15 cellular contexts compared by ENCODE assay signal in genomic region chr14:35302211-35302528, GRCh38. TPM values are rescaled to one million over a fixed set of nuclear protein-coding genes. Genes with fewer than 3 reads are reported as not detected.
DNase-seq lines count a peak whose midpoint lies in the region; ATAC-seq and TF ChIP-seq lines count a peak whose summit lies in the region.
"Had no signal": no experiment of that assay in that cellular context is flagged by ENCODE, and none has a peak within 500 bp of the region (broad histone marks: within the 10 kb centered on the region; RNA-seq: fewer than 3 reads in every experiment).

No MANE protein-coding gene starts in this region.

- H3K27ac Mint-ChIP-seq in activated naive CD4-positive, alpha-beta T cell treated with anti-CD3 and anti-CD28 coated beads, Interleukin-2, amount 10 ng/mL, durations not matched to agents 7 days and 5 days, result peak overlapping the region; percentile 81
- H3K27ac Mint-ChIP-seq in activated naive CD8-positive, alpha-beta T cell treated with anti-CD3 and anti-CD28 coated beads, Interleukin-2, amount 10 ng/mL, durations not matched to agents 7 days and 5 days, result peak overlapping the region; percentile 72
- no peak overlapping the region for H3K27ac Mint-ChIP-seq in GM23338

- H3K9me3 ChIP-seq in KOPT-K1 (ENCODE audit: insufficient read depth, low read length, poor library complexity, severe bottlenecking), result no peaks in the 10 kb centered on the region
- no peaks in the 10 kb centered on the region for H3K9me3 ChIP-seq in skeletal muscle tissue (ENCODE audit: control insufficient read depth in 3 of 3, low read length in 3 of 3)
- H3K9me3 ChIP-seq: esophagus muscularis mucosa, left lung had no signal

- H3K27me3 ChIP-seq in skeletal muscle tissue (ENCODE audit: control insufficient read depth in 3 of 3, insufficient read depth in 3 of 3, low read length in 3 of 3) (no peaks in the 10 kb centered on the region), GM23338 (ENCODE audit: insufficient read depth) (no peaks in the 10 kb centered on the region)
- H3K27me3 ChIP-seq: esophagus muscularis mucosa, left lung had no signal

- H3K4me2 ChIP-seq in GM23338, result no peak overlapping the region

- POLR2A ChIA-PET in activated naive CD8-positive, alpha-beta T cell treated with anti-CD3 and anti-CD28 coated beads, Interleukin-2, amount 10 ng/mL, durations not matched to agents 7 days and 5 days (lab: Charles Lee), result interaction anchor here (0.6 to 2.3 kb wide), 3 partner anchors 10 to 93 kb away, joined by 3 to 7 read pairs (median 5); partner anchors contain the start of gene PSMA6

- H3K36me3 Mint-ChIP-seq in activated naive CD4-positive, alpha-beta T cell treated with anti-CD3 and anti-CD28 coated beads, Interleukin-2, amount 10 ng/mL, durations not matched to agents 7 days and 5 days, result peaks cover 22% of the 10 kb centered on the region
- H3K36me3 Mint-ChIP-seq in activated naive CD8-positive, alpha-beta T cell treated with anti-CD3 and anti-CD28 coated beads, Interleukin-2, amount 10 ng/mL, durations not matched to agents 7 days and 5 days, result peaks cover 23% of the 10 kb centered on the region
- H3K36me3 Mint-ChIP-seq in GM23338 (ENCODE audit: low read depth), result peaks cover 18% of the 10 kb centered on the region; the same call in 2 of the 3 replicates

- H3K36me3 ChIP-seq in KOPT-K1 (ENCODE audit: insufficient read depth, low read length) (peaks cover 61% of the 10 kb centered on the region), skeletal muscle tissue (ENCODE audit: control insufficient read depth in 3 of 3, insufficient read depth in 3 of 3, low read length in 3 of 3) (no peaks in the 10 kb centered on the region), GM23338 (ENCODE audit: insufficient read depth) (no peaks in the 10 kb centered on the region)
- H3K36me3 ChIP-seq: esophagus muscularis mucosa had no signal

- H3K4me3 ChIP-seq in skeletal muscle tissue (ENCODE audit: low read length in 3 of 3) (no peak overlapping the region), GM23338 (no peak overlapping the region)
- H3K4me3 ChIP-seq: esophagus muscularis mucosa, left lung had no signal

- H3K4me1 ChIP-seq in skeletal muscle tissue (ENCODE audit: control insufficient read depth in 3 of 3, insufficient read depth in 3 of 3, low read length in 3 of 3) (peaks cover 9 to 25% (median 17%) of the 10 kb centered on the region in 3 donors), GM23338 (ENCODE audit: insufficient read depth) (no peaks in the 10 kb centered on the region)

- H3K4me1 Mint-ChIP-seq in activated naive CD4-positive, alpha-beta T cell treated with anti-CD3 and anti-CD28 coated beads, Interleukin-2, amount 10 ng/mL, durations not matched to agents 7 days and 5 days, result peaks cover 48% of the 10 kb centered on the region
- H3K4me1 Mint-ChIP-seq in activated naive CD8-positive, alpha-beta T cell treated with anti-CD3 and anti-CD28 coated beads, Interleukin-2, amount 10 ng/mL, durations not matched to agents 7 days and 5 days, result peaks cover 45% of the 10 kb centered on the region
- peaks cover 2% of the 10 kb centered on the region; the same call in 1 of the 3 replicates for H3K4me1 Mint-ChIP-seq in GM23338

- peak overlapping the region; percentile 40 for H3K27ac ChIP-seq in KOPT-K1 (ENCODE audit: low read depth, low read length, poor library complexity, severe bottlenecking)
- H3K27ac ChIP-seq in skeletal muscle tissue (ENCODE audit: low read depth, low read length), result peak overlapping the region; percentile 85
- H3K27ac ChIP-seq in GM23338 (ENCODE audit: low read depth), result no peak overlapping the region

- no peak overlapping the region for H2AFZ ChIP-seq in GM23338

- peaks cover 15% of the 10 kb centered on the region for H4K20me1 ChIP-seq in GM23338 (replicated peaks; ENCODE audit: insufficient read depth)

- no peaks in the 10 kb centered on the region for H3F3A ChIP-seq in GM23338 (replicated peaks; ENCODE audit: low read depth)

- no peak for DNase-seq in activated naive CD4-positive, alpha-beta T cell treated with anti-CD3 and anti-CD28 coated beads, Interleukin-2, amount 10 ng/mL, durations not matched to agents 7 days and 5 days
- no peak for DNase-seq in activated naive CD4-positive, alpha-beta T cell treated with anti-CD3 and anti-CD28 coated beads, Interleukin-2, amount 50 U/mL, for 16 hours
- no peak for DNase-seq in activated naive CD8-positive, alpha-beta T cell treated with anti-CD3 and anti-CD28 coated beads, Interleukin-2, amount 10 ng/mL, durations not matched to agents 7 days and 5 days
- no peak for DNase-seq in GM23338 (ENCODE audit: low spot score)
- DNase-seq: H9, left lung, NCI-H524, SW 1271 had no signal

- H3K9ac ChIP-seq in skeletal muscle tissue (ENCODE audit: low read depth in 1 of 3, low read length in 3 of 3), result peak overlapping the region in 1 of 3 donors; percentile 10

- peaks cover 100% of the 10 kb centered on the region for H3K79me2 ChIP-seq in GM23338 (replicated peaks; ENCODE audit: insufficient read depth)

- no peaks in the 10 kb centered on the region for H3K9me2 ChIP-seq in GM23338 (ENCODE audit: insufficient read depth)

- ATAC-seq in activated naive CD8-positive, alpha-beta T cell treated with anti-CD3 and anti-CD28 coated beads, Interleukin-2, amount 10 ng/mL, durations not matched to agents 7 days and 5 days (ENCODE audit: low read depth), result no peak
- ATAC-seq in HG02981 (IDR thresholded peaks at IDR 0.05; ENCODE audit: unreplicated experiment) (no peak), GM23338 (no peak), GM21619 (IDR thresholded peaks at IDR 0.05; ENCODE audit: unreplicated experiment) (no peak)
- ATAC-seq: left lung, Right ventricle myocardium inferior, sciatic nerve had no signal

- no peak for TF ChIP-seq CTCF in GM23338 (conservative IDR thresholded peaks at IDR 0.05; ENCODE audit: low read depth in 2 of 2)

- CTCF ChIA-PET in activated naive CD4-positive, alpha-beta T cell treated with anti-CD3 and anti-CD28 coated beads, Interleukin-2, amount 10 ng/mL, durations not matched to agents 7 days and 5 days (lab: Charles Lee), result no interaction called here

- no peak overlapping the region for H3K4me3 Mint-ChIP-seq in activated naive CD4-positive, alpha-beta T cell treated with anti-CD3 and anti-CD28 coated beads, Interleukin-2, amount 10 ng/mL, durations not matched to agents 7 days and 5 days
- H3K4me3 Mint-ChIP-seq in activated naive CD8-positive, alpha-beta T cell treated with anti-CD3 and anti-CD28 coated beads, Interleukin-2, amount 10 ng/mL, durations not matched to agents 7 days and 5 days, result peak overlapping the region; percentile 34
- H3K4me3 Mint-ChIP-seq in GM23338, result no peak overlapping the region
- H3K4me3 Mint-ChIP-seq: H9 had no signal

- no peaks in the 10 kb centered on the region for H3K27me3 Mint-ChIP-seq in activated naive CD4-positive, alpha-beta T cell treated with anti-CD3 and anti-CD28 coated beads, Interleukin-2, amount 10 ng/mL, durations not matched to agents 7 days and 5 days
- no peaks in the 10 kb centered on the region for H3K27me3 Mint-ChIP-seq in activated naive CD8-positive, alpha-beta T cell treated with anti-CD3 and anti-CD28 coated beads, Interleukin-2, amount 10 ng/mL, durations not matched to agents 7 days and 5 days
- H3K27me3 Mint-ChIP-seq in GM23338 (ENCODE audit: insufficient read depth, low read depth, poor library complexity), result peaks cover 3% of the 10 kb centered on the region

- H3K9me3 Mint-ChIP-seq in activated naive CD4-positive, alpha-beta T cell treated with anti-CD3 and anti-CD28 coated beads, Interleukin-2, amount 10 ng/mL, durations not matched to agents 7 days and 5 days, result no peaks in the 10 kb centered on the region
- no peaks in the 10 kb centered on the region for H3K9me3 Mint-ChIP-seq in activated naive CD8-positive, alpha-beta T cell treated with anti-CD3 and anti-CD28 coated beads, Interleukin-2, amount 10 ng/mL, durations not matched to agents 7 days and 5 days
- no peaks in the 10 kb centered on the region for H3K9me3 Mint-ChIP-seq in GM23338
- H3K9me3 Mint-ChIP-seq: H9 had no signal

TF ChIP-seq in GM23338, 12 proteins besides CTCF, POLR2A, EP300 and RAD21 (continues in another document):
- TF ChIP-seq, protein P1, sequence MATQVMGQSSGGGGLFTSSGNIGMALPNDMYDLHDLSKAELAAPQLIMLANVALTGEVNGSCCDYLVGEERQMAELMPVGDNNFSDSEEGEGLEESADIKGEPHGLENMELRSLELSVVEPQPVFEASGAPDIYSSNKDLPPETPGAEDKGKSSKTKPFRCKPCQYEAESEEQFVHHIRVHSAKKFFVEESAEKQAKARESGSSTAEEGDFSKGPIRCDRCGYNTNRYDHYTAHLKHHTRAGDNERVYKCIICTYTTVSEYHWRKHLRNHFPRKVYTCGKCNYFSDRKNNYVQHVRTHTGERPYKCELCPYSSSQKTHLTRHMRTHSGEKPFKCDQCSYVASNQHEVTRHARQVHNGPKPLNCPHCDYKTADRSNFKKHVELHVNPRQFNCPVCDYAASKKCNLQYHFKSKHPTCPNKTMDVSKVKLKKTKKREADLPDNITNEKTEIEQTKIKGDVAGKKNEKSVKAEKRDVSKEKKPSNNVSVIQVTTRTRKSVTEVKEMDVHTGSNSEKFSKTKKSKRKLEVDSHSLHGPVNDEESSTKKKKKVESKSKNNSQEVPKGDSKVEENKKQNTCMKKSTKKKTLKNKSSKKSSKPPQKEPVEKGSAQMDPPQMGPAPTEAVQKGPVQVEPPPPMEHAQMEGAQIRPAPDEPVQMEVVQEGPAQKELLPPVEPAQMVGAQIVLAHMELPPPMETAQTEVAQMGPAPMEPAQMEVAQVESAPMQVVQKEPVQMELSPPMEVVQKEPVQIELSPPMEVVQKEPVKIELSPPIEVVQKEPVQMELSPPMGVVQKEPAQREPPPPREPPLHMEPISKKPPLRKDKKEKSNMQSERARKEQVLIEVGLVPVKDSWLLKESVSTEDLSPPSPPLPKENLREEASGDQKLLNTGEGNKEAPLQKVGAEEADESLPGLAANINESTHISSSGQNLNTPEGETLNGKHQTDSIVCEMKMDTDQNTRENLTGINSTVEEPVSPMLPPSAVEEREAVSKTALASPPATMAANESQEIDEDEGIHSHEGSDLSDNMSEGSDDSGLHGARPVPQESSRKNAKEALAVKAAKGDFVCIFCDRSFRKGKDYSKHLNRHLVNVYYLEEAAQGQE (IDR thresholded peaks at IDR 0.05; ENCODE audit: unreplicated experiment), result no peak
- no peak for TF ChIP-seq JUNB (IDR thresholded peaks at IDR 0.05; ENCODE audit: unreplicated experiment)

RNA-seq across cellular contexts. Expression of gene PSMA6, which starts 10.0 kb away (rescaled TPM):
- 100 to 1,000 TPM; 213 to 221 TPM for total RNA-seq in activated naive CD8-positive, alpha-beta T cell treated with anti-CD3 and anti-CD28 coated beads, Interleukin-2, amount 10 ng/mL, durations not matched to agents 7 days and 5 days
- 230 TPM for total RNA-seq in skeletal muscle tissue
- 216 and 223 TPM in 2 replicates for total RNA-seq in GM23338 (2014; rRNA removed; shearing (Covaris generic))
- polyA plus RNA-seq in GM23338 (2016; fragmentation: Nextera tagmentation; extraction: Ambion mirVana), result 296 and 300 TPM in 2 replicates
